In genomic region chr3:172332256-172333041, GRCh38 we compare ENCODE assay signal across 8 cellular contexts.
DNase-seq lines count a peak whose midpoint lies in the region; ATAC-seq and TF ChIP-seq lines count a peak whose summit lies in the region.

No MANE protein-coding gene starts in this region.

- H3K27me3 ChIP-seq in upper lobe of left lung = no peaks in the 10 kb centered on the region

- peak; percentile 69 for TF ChIP-seq RAD21 in Ishikawa (IDR thresholded peaks at IDR 0.05; ENCODE audit: low read depth)

- peak; percentile 88 for TF ChIP-seq CTCF in foreskin fibroblast (IDR thresholded peaks at IDR 0.05; ENCODE audit: low read depth, low read length)
- peak in 1 of 3 donors; percentile 19 for TF ChIP-seq CTCF in omental fat pad (IDR thresholded peaks at IDR 0.05)
- TF ChIP-seq CTCF in upper lobe of left lung (IDR thresholded peaks at IDR 0.05) = peak; percentile 70 to 92 (median 80)

- H3K27ac ChIP-seq in upper lobe of left lung = peak overlapping the region in 2 of 4 donors; percentile 2 to 23

- H3K4me3 ChIP-seq in foreskin fibroblast (ENCODE audit: low read depth in 1 of 2, low read length in 2 of 2) = no peak overlapping the region
- no peak overlapping the region for H3K4me3 ChIP-seq in upper lobe of left lung

- peak; percentile 32 for DNase-seq in COR-L47 (lab: John Stamatoyannopoulos, UW)
- peak; percentile 70 for DNase-seq in RPMI8226
- DNase-seq in activated T-helper 1 cell treated with anti-CD3 and anti-CD28 coated beads, Interleukin-2, amount 50 U/mL, for 16 hours (ENCODE audit: low read depth in 1 of 2, low spot score in 1 of 2) = peak; percentile 28 to 29
- peak; percentile 36 to 81 for DNase-seq in foreskin fibroblast
- no peak for DNase-seq in omental fat pad (ENCODE audit: low spot score)
- DNase-seq in upper lobe of left lung = peak in 1 of 2 donors; percentile 59

- ATAC-seq in GM21360 (IDR thresholded peaks at IDR 0.05; ENCODE audit: unreplicated experiment) = peak; percentile 64
- ATAC-seq in omental fat pad (ENCODE audit: low FRiP score) = peak; percentile 78
- ATAC-seq in upper lobe of left lung (ENCODE audit: low FRiP score in 2 of 2) = peak; percentile 90 to 94

- H3K9me3 ChIP-seq in upper lobe of left lung = no peaks in the 10 kb centered on the region

- no peak for TF ChIP-seq POLR2A in upper lobe of left lung (IDR thresholded peaks at IDR 0.05)

- TF ChIP-seq EP300 in Ishikawa (IDR thresholded peaks at IDR 0.05; ENCODE audit: borderline replicate concordance) = no peak
- TF ChIP-seq EP300 in upper lobe of left lung (IDR thresholded peaks at IDR 0.05) = no peak

- peaks cover 0 to 91% (median 41%) of the 10 kb centered on the region in 4 donors for H3K36me3 ChIP-seq in upper lobe of left lung

- WGBS in upper lobe of left lung, 2 donors = 44 to 49% methylated on average over 2 of the region's 2 CpGs

- H3K4me1 ChIP-seq in upper lobe of left lung = peaks cover 0 to 5% (median 0%) of the 10 kb centered on the region in 4 donors

TF ChIP-seq in Ishikawa, 13 proteins besides CTCF, POLR2A, EP300 and RAD21:
- TF ChIP-seq TCF12 (IDR thresholded peaks at IDR 0.05; ENCODE audit: low read depth) = no peak
- no peak for TF ChIP-seq CREB1 (IDR thresholded peaks at IDR 0.05; ENCODE audit: low read depth)
- TF ChIP-seq USF1 (IDR thresholded peaks at IDR 0.05) = no peak; the same call in 1 of the 2 replicates
- TF ChIP-seq YY1 (IDR thresholded peaks at IDR 0.05; ENCODE audit: low read depth) = no peak
- TF ChIP-seq EGR1 (IDR thresholded peaks at IDR 0.05) = no peak
- no peak for TF ChIP-seq MAX (IDR thresholded peaks at IDR 0.05)
- no peak for TF ChIP-seq FOXM1 (IDR thresholded peaks at IDR 0.05; ENCODE audit: borderline replicate concordance, low read depth)
- TF ChIP-seq NFIC (IDR thresholded peaks at IDR 0.05) = no peak
- no peak for TF ChIP-seq REST (IDR thresholded peaks at IDR 0.05; ENCODE audit: low read depth)
- no peak for TF ChIP-seq TAF1 (IDR thresholded peaks at IDR 0.05; ENCODE audit: low read depth)
- no peak for TF ChIP-seq ZBTB7A (IDR thresholded peaks at IDR 0.05; ENCODE audit: low read depth)
- no peak for TF ChIP-seq CEBPB (IDR thresholded peaks at IDR 0.05)
- TF ChIP-seq TEAD4 (IDR thresholded peaks at IDR 0.05) = no peak; the same call in 1 of the 2 replicates
